Comparison of ENCODE assay signal across 10 cellular contexts in the genomic region with DNA sequence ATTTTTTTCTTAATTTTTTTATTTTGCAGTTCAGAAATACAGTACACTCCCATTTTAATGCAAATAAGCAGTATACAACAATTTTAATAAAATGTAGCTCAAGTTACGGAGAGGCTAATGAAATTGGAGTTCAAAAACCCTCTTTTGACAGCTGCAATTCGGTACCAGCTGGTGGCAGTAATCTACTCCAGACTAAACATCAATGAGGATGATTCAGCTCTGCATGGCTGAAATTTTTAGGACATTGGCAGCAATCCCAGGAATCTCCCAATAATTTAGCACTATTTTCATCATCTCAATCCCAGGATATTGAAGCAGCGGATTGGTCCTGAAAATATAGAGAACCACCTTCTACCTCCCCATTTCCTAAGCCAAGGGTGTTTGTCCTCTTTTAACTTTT.
DNase-seq lines count a peak whose midpoint lies in the region; TF ChIP-seq lines count a peak whose summit lies in the region.
"Had no signal": no experiment of that assay in that cellular context is flagged by ENCODE, and none has a peak within 500 bp of the region (broad histone marks: within the 10 kb centered on the region; RNA-seq: fewer than 3 reads in every experiment).

No MANE protein-coding gene starts in this region.

- no peaks in the 10 kb centered on the region for H3K36me3 ChIP-seq in Karpas-422 (ENCODE audit: insufficient read depth, low read length)

- H3K9me2 ChIP-seq in Karpas-422 (replicated peaks; ENCODE audit: insufficient read depth, low read length) = no peaks in the 10 kb centered on the region

- no peaks in the 10 kb centered on the region for H3K4me1 ChIP-seq in Karpas-422 (ENCODE audit: low read length)

- no peaks in the 10 kb centered on the region for H4K20me1 ChIP-seq in Karpas-422 (ENCODE audit: insufficient read depth, low read depth, low read length)

- no peaks in the 10 kb centered on the region for H3K27me3 ChIP-seq in Karpas-422 (ENCODE audit: low read length)

- H3K4me3 ChIP-seq in AG10803 (ENCODE audit: low read length) = no peak overlapping the region
- H3K4me3 ChIP-seq in Karpas-422 (ENCODE audit: low read length) = no peak overlapping the region

- H3K9ac ChIP-seq in Karpas-422 (ENCODE audit: low read length) = no peak overlapping the region

- H3K27ac ChIP-seq in angular gyrus (ENCODE audit: low read depth, low read length) = peak overlapping the region; percentile 70
- H3K27ac ChIP-seq in Karpas-422 (ENCODE audit: low read length) = no peak overlapping the region
- H3K27ac ChIP-seq: HL-60 had no signal

- no peaks in the 10 kb centered on the region for H3K79me2 ChIP-seq in Karpas-422 (ENCODE audit: low read length)

- H3K9me3 ChIP-seq in Karpas-422 (ENCODE audit: low read length) = peaks cover 12% of the 10 kb centered on the region; the same call in 1 of the 2 replicates

- H2AFZ ChIP-seq in Karpas-422 (ENCODE audit: low read length) = no peak overlapping the region

- DNase-seq in AG10803 (ENCODE audit: low read depth) = peak; percentile 88
- peak; percentile 38 for DNase-seq in NCI-H1105 (lab: John Stamatoyannopoulos, UW)
- DNase-seq in iPS-NIHi11 (ENCODE audit: low spot score) = peak; percentile 11
- DNase-seq in GM10266 (ENCODE audit: extremely low spot score) = no peak
- DNase-seq in Karpas-422 = no peak
- DNase-seq in GM19238 (ENCODE audit: insufficient read length, low spot score) = no peak
- no peak for DNase-seq in OCI-M2 (lab: John Stamatoyannopoulos, UW; ENCODE audit: unreplicated experiment)
- DNase-seq: activated CD4-positive, alpha-beta T cell treated with anti-CD3 and anti-CD28 coated beads for 36 hours had no signal

- H3K4me2 ChIP-seq in Karpas-422 (ENCODE audit: low read depth, low read length, poor library complexity, severe bottlenecking) = no peak overlapping the region

- TF ChIP-seq CTCF in AG10803 (conservative IDR thresholded peaks at IDR 0.05; ENCODE audit: low read length) (peak; percentile 60), GM10266 (IDR thresholded peaks at IDR 0.05; ENCODE audit: control insufficient read depth, insufficient read depth, low read depth, missing control alignments) (no peak)

Comparison
In these comparisons a context has a peak if more than half of its experiments do, and no peak if none do; other contexts are left out.
1. DNase-seq: peak in AG10803 (single experiment), NCI-H1105 (single experiment) and iPS-NIHi11 (single experiment); none in GM10266 (single experiment), Karpas-422 (single experiment), GM19238 (single experiment) and OCI-M2 (single experiment).